20 cellular contexts compared by ENCODE assay signal in the genomic region with DNA sequence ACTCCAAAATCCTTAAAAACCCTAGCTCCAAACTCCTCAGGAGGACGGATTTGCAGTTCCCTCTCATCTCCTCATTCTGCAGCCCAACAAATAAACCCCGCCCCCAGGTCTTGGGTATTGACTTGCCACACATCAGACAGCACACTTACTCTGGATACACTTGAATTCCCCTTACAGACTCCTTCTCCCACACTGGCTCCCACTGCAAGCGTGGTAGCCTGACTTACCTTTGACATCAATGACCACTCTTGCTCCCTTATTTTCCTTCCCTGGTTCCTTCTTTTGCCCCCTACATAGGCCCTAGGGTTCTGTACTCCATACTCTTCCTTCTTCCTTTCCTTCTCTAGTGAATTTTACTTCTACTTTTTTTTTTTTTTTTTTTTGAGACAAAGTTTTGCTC. TPM values are rescaled to one million over a fixed set of nuclear protein-coding genes. Genes with fewer than 3 reads are reported as not detected.
DNase-seq lines count a peak whose midpoint lies in the region; ATAC-seq, FAIRE-seq and TF ChIP-seq lines count a peak whose summit lies in the region.
"Had no signal": no experiment of that assay in that cellular context is flagged by ENCODE, and none has a peak within 500 bp of the region (broad histone marks: within the 10 kb centered on the region; RNA-seq: fewer than 3 reads in every experiment).

No MANE protein-coding gene starts in this region.

- no peak overlapping the region for H3K4me3 ChIP-seq in endodermal cell (ENCODE audit: low read length)
- no peak overlapping the region for H3K4me3 ChIP-seq in naive thymus-derived CD4-positive, alpha-beta T cell (ENCODE audit: low read length)
- H3K4me3 ChIP-seq: prostate gland, spleen, thoracic aorta had no signal

- H3K36me3 Mint-ChIP-seq in CD4-positive, alpha-beta T cell (ENCODE audit: low read depth): peaks cover 42% of the 10 kb centered on the region
- peaks cover 11% of the 10 kb centered on the region for H3K36me3 Mint-ChIP-seq in endodermal cell (ENCODE audit: low read depth)
- peaks cover 8 to 56% (median 42%) of the 10 kb centered on the region in 5 donors for H3K36me3 Mint-ChIP-seq in naive thymus-derived CD4-positive, alpha-beta T cell

- no peaks in the 10 kb centered on the region for H3K36me3 ChIP-seq in endodermal cell (ENCODE audit: control insufficient read depth, insufficient read depth, low read length)
- H3K36me3 ChIP-seq in naive thymus-derived CD4-positive, alpha-beta T cell (ENCODE audit: control insufficient read depth in 2 of 3, insufficient read depth in 3 of 3, low read length in 3 of 3): no peaks in the 10 kb centered on the region
- H3K36me3 ChIP-seq: prostate gland, thoracic aorta had no signal

- POLR2A ChIA-PET in CD4-positive, alpha-beta T cell (lab: Charles Lee): no interaction called here
- POLR2A ChIA-PET in naive thymus-derived CD4-positive, alpha-beta T cell (lab: Charles Lee): no interaction called here

- H3K4me1 ChIP-seq in endodermal cell (ENCODE audit: control insufficient read depth, insufficient read depth, low read length): peaks cover 9% of the 10 kb centered on the region
- peaks cover 33 to 34% of the 10 kb centered on the region in 2 donors for H3K4me1 ChIP-seq in naive thymus-derived CD4-positive, alpha-beta T cell (ENCODE audit: control insufficient read depth in 2 of 2, insufficient read depth in 2 of 2, low read length in 2 of 2)

- H3K27ac ChIP-seq in CD4-positive, alpha-beta T cell (ENCODE audit: low read depth, low read length): no peak overlapping the region
- H3K27ac ChIP-seq in endodermal cell (ENCODE audit: low read depth, low read length): no peak overlapping the region
- no peak overlapping the region for H3K27ac ChIP-seq in naive thymus-derived CD4-positive, alpha-beta T cell (ENCODE audit: low read depth, low read length)
- H3K27ac ChIP-seq: prostate gland, spleen, thoracic aorta, VCaP had no signal

- no peaks in the 10 kb centered on the region for H3K27me3 Mint-ChIP-seq in CD4-positive, alpha-beta T cell
- H3K27me3 Mint-ChIP-seq in endodermal cell (ENCODE audit: insufficient read depth): no peaks in the 10 kb centered on the region
- H3K27me3 Mint-ChIP-seq in naive thymus-derived CD4-positive, alpha-beta T cell: no peaks in the 10 kb centered on the region

- peak overlapping the region; percentile 85 for H3K27ac Mint-ChIP-seq in CD4-positive, alpha-beta T cell
- peak overlapping the region; percentile 49 for H3K27ac Mint-ChIP-seq in endodermal cell
- H3K27ac Mint-ChIP-seq in naive thymus-derived CD4-positive, alpha-beta T cell: peak overlapping the region; percentile 36 to 98 (median 85)

- H3K4me1 Mint-ChIP-seq in CD4-positive, alpha-beta T cell (ENCODE audit: low read depth): peaks cover 82% of the 10 kb centered on the region
- H3K4me1 Mint-ChIP-seq in endodermal cell: peaks cover 68% of the 10 kb centered on the region
- H3K4me1 Mint-ChIP-seq in naive thymus-derived CD4-positive, alpha-beta T cell: peaks cover 54 to 89% (median 79%) of the 10 kb centered on the region in 7 donors

- peak overlapping the region; percentile 57 for H3K4me3 Mint-ChIP-seq in CD4-positive, alpha-beta T cell
- H3K4me3 Mint-ChIP-seq in endodermal cell: no peak overlapping the region
- H3K4me3 Mint-ChIP-seq in naive thymus-derived CD4-positive, alpha-beta T cell: peak overlapping the region in 6 of 10 donors; percentile 17 to 60 (median 44)

- no peaks in the 10 kb centered on the region for H3K27me3 ChIP-seq in CD4-positive, alpha-beta T cell (ENCODE audit: control insufficient read depth, insufficient read depth, low read length)
- H3K27me3 ChIP-seq in endodermal cell (ENCODE audit: control insufficient read depth, insufficient read depth, low read length, poor library complexity, severe bottlenecking): no peaks in the 10 kb centered on the region
- no peaks in the 10 kb centered on the region for H3K27me3 ChIP-seq in naive thymus-derived CD4-positive, alpha-beta T cell (ENCODE audit: control insufficient read depth in 2 of 2, insufficient read depth in 2 of 2, low read length in 2 of 2)
- H3K27me3 ChIP-seq: spleen had no signal

- CTCF ChIA-PET in CD4-positive, alpha-beta T cell (lab: Charles Lee): interaction anchor here (0.8 kb wide), 1 partner anchor 8 kb away, joined by 3 read pairs; no protein-coding TSS in a partner anchor
- CTCF ChIA-PET in naive thymus-derived CD4-positive, alpha-beta T cell (lab: Charles Lee): interaction anchor here (3.5 kb wide), 1 partner anchor 8 kb away, joined by 16 read pairs; a partner anchor contains a TSS

- ATAC-seq in CD4-positive, alpha-beta T cell (ENCODE audit: poor library complexity): no peak
- no peak for ATAC-seq in naive thymus-derived CD4-positive, alpha-beta T cell
- no peak for ATAC-seq in HG03354 (IDR thresholded peaks at IDR 0.05; ENCODE audit: poor library complexity, severe bottlenecking, unreplicated experiment)
- ATAC-seq in GM19328 (IDR thresholded peaks at IDR 0.05; ENCODE audit: unreplicated experiment): no peak
- ATAC-seq in GM19395 (IDR thresholded peaks at IDR 0.05; ENCODE audit: unreplicated experiment): no peak
- ATAC-seq: left ventricle myocardium superior had no signal

- H3K9me3 Mint-ChIP-seq in CD4-positive, alpha-beta T cell: no peaks in the 10 kb centered on the region
- H3K9me3 Mint-ChIP-seq in endodermal cell: no peaks in the 10 kb centered on the region
- H3K9me3 Mint-ChIP-seq in naive thymus-derived CD4-positive, alpha-beta T cell: peaks cover 0 to 9% (median 0%) of the 10 kb centered on the region in 11 donors

- TF ChIP-seq CTCF in CD4-positive, alpha-beta T cell (IDR thresholded peaks at IDR 0.05): no peak
- no peak for TF ChIP-seq CTCF in endodermal cell (conservative IDR thresholded peaks at IDR 0.05)

- no peak for DNase-seq in CD4-positive, alpha-beta T cell
- DNase-seq in HK-2 (ENCODE audit: unreplicated experiment): peak; percentile 33
- DNase-seq in endodermal cell: peak; percentile 74
- no peak for DNase-seq in naive thymus-derived CD4-positive, alpha-beta T cell
- no peak for DNase-seq in frontal cortex (ENCODE audit: low spot score in 2 of 2)
- DNase-seq: AML-193; amniotic stem cell; DMS53; left ventricle myocardium superior; NCI-H1436; NK-92 treated with Interleukin-12 subunit alpha and Interleukin-12 subunit beta, amount 100 ng/mL, for 24 hours; spleen; SW 1271 had no signal

- no peak overlapping the region for H3K9ac ChIP-seq in endodermal cell (ENCODE audit: extremely low read depth, low read length, poor library complexity, severe bottlenecking)

- no peak for FAIRE-seq in frontal cortex (lab: Jason Lieb, UNC)
- FAIRE-seq: GM19239 had no signal

- no peaks in the 10 kb centered on the region for H3K9me3 ChIP-seq in CD4-positive, alpha-beta T cell (ENCODE audit: control insufficient read depth, low read length)
- no peaks in the 10 kb centered on the region for H3K9me3 ChIP-seq in endodermal cell (ENCODE audit: control insufficient read depth, low read length)
- H3K9me3 ChIP-seq in naive thymus-derived CD4-positive, alpha-beta T cell (ENCODE audit: control insufficient read depth in 2 of 3, low read length in 3 of 3): no peaks in the 10 kb centered on the region
- H3K9me3 ChIP-seq: prostate gland, spleen, thoracic aorta had no signal

- WGBS in endodermal cell (ENCODE audit: insufficient coverage in 1 of 2, insufficient read length in 1 of 2), 2 experiments: 76 to 89% methylated on average over 3 of the region's 3 CpGs

- intact Hi-C loops in CD4-positive, alpha-beta T cell (cut with DNase I, micrococcal nuclease): no loop called here
- intact Hi-C loops in naive thymus-derived CD4-positive, alpha-beta T cell (cut with micrococcal nuclease): no loop called here

RNA-seq across cellular contexts. Expression of a gene that starts 7.5 kb away (rescaled TPM):
- 10 to 100 TPM; 57.8 to 66.1 TPM for total RNA-seq in CD4-positive, alpha-beta T cell
- total RNA-seq in endodermal cell (10 to 100 TPM; 33.8 to 56.6 TPM), frontal cortex (5.3 TPM)
- polyA plus RNA-seq in endodermal cell (2013, experiment 1 of 2): 15.5 TPM
- polyA plus RNA-seq in endodermal cell (2013, experiment 2 of 2): 18.5 TPM
- 10 to 100 TPM; 45.0 to 74.7 (median 55.7) TPM for total RNA-seq in naive thymus-derived CD4-positive, alpha-beta T cell
- polyA plus RNA-seq in naive thymus-derived CD4-positive, alpha-beta T cell: 10 to 100 TPM; 36.4 to 47.1 TPM

Comparison
In these comparisons a context has a peak if more than half of its experiments do, and no peak if none do; other contexts are left out.
1. DNase-seq: peak in HK-2 (single experiment) and endodermal cell (single experiment); none in CD4-positive, alpha-beta T cell (0 of 10), naive thymus-derived CD4-positive, alpha-beta T cell (0 of 9) and frontal cortex (0 of 2).
2. Peak in every context shown above with its lines, with median percentiles within 50 percentile points of each other: H3K27ac Mint-ChIP-seq.